8 cellular contexts compared by ENCODE assay signal in genomic region chr16:88706288-88706964, GRCh38. TPM values are rescaled to one million over a fixed set of nuclear protein-coding genes. Genes with fewer than 3 reads are reported as not detected.
DNase-seq lines count a peak whose midpoint lies in the region; ATAC-seq and TF ChIP-seq lines count a peak whose summit lies in the region.

Gene CTU2 (plus strand): TSS chr16:88706503. CDS start chr16:88706531, 28 bp downstream.
A gene with protein sequence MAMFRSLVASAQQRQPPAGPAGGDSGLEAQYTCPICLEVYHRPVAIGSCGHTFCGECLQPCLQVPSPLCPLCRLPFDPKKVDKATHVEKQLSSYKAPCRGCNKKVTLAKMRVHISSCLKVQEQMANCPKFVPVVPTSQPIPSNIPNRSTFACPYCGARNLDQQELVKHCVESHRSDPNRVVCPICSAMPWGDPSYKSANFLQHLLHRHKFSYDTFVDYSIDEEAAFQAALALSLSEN (minus strand): TSS chr16:88706408. CDS start chr16:88706325, 83 bp downstream.

- H3K79me2 ChIP-seq in OCI-LY3 (ENCODE audit: low read length), result peaks cover 79% of the 10 kb centered on the region

- H3K9ac ChIP-seq in OCI-LY3 (ENCODE audit: low read length), result peak within 1 kb of the TSS; percentile 86

- no peaks in the 10 kb centered on the region for H3K27me3 Mint-ChIP-seq in CD4-positive, alpha-beta memory T cell

- peaks cover 50% of the 10 kb centered on the region for H3K4me1 ChIP-seq in CD4-positive, alpha-beta memory T cell (ENCODE audit: insufficient read depth, low read length)
- peaks cover 18% of the 10 kb centered on the region for H3K4me1 ChIP-seq in OCI-LY3 (ENCODE audit: low read length)
- H3K4me1 ChIP-seq in mononuclear cell (ENCODE audit: insufficient read depth, low read length), result peaks cover 51% of the 10 kb centered on the region

- H3K4me3 ChIP-seq in CD4-positive, alpha-beta memory T cell (ENCODE audit: low read length in 2 of 2), result peak within 1 kb of the TSS; percentile 95 to 98
- H3K4me3 ChIP-seq in OCI-LY3 (ENCODE audit: low read length) (peak within 1 kb of the TSS; percentile 93), epithelial cell of esophagus (ENCODE audit: low read length) (peak within 1 kb of the TSS; percentile 96), mononuclear cell (ENCODE audit: low read length) (peak within 1 kb of the TSS; percentile 88)

- H3K4me1 Mint-ChIP-seq in CD4-positive, alpha-beta memory T cell, result peaks cover 20 to 62% (median 39%) of the 10 kb centered on the region in 4 donors

- no peaks in the 10 kb centered on the region for H3K36me3 ChIP-seq in CD4-positive, alpha-beta memory T cell (ENCODE audit: insufficient read depth, low read length)
- H3K36me3 ChIP-seq in OCI-LY3 (replicated peaks; ENCODE audit: low read depth, low read length), result peaks cover 3% of the 10 kb centered on the region

- peak within 1 kb of the TSS; percentile 97 to 99 (median 98) for H3K27ac Mint-ChIP-seq in CD4-positive, alpha-beta memory T cell

- no peaks in the 10 kb centered on the region for H4K20me1 ChIP-seq in OCI-LY3 (ENCODE audit: insufficient read depth, low read length)

- no peaks in the 10 kb centered on the region for H3K27me3 ChIP-seq in CD4-positive, alpha-beta memory T cell (ENCODE audit: insufficient read depth, low read length)
- H3K27me3 ChIP-seq in OCI-LY3 (ENCODE audit: low read depth, low read length) (no peaks in the 10 kb centered on the region), mononuclear cell (ENCODE audit: insufficient read depth, low read length) (no peaks in the 10 kb centered on the region)

- peak within 1 kb of the TSS; percentile 93 to 96 (median 96) for H3K4me3 Mint-ChIP-seq in CD4-positive, alpha-beta memory T cell

- intact Hi-C loops in CD4-positive, alpha-beta memory T cell (cut with micrococcal nuclease), result loop anchor here (1.0 kb wide), 3 partner anchors 20 to 136 kb away; partner anchors contain the start of genes MVD, SNAI3 and ZC3H18

- CTCF ChIA-PET in CD4-positive, alpha-beta memory T cell (lab: Charles Lee; ENCODE audit: partially characterized antibody), result interaction anchor here (0.5 to 1.6 kb wide), 5 partner anchors 14 to 857 kb away, joined by 3 to 8 read pairs (median 3); no protein-coding TSS in a partner anchor

- no peaks in the 10 kb centered on the region for H3K9me3 Mint-ChIP-seq in CD4-positive, alpha-beta memory T cell

- ATAC-seq in GM19438 (IDR thresholded peaks at IDR 0.05; ENCODE audit: low read depth, unreplicated experiment), result peak; percentile 48

- DNase-seq in CD4-positive, alpha-beta memory T cell, result peak; percentile 90 to 94 (median 91)
- DNase-seq in HK-2 (ENCODE audit: unreplicated experiment) (peak; percentile 80), activated T-cell treated with anti-CD3 and anti-CD28 coated beads for 24 hours (ENCODE audit: low read depth) (peak; percentile 90), epithelial cell of esophagus (ENCODE audit: low read depth) (peak; percentile 92)
- DNase-seq in stimulated activated CD8-positive, alpha-beta memory T cell treated with anti-CD3 and anti-CD28 coated beads, Interleukin-2, amount 100 ng/mL, for 48 hours (ENCODE audit: low read depth in 2 of 2), result peak; percentile 90 to 95

- POLR2A ChIA-PET in CD4-positive, alpha-beta memory T cell (lab: Charles Lee; ENCODE audit: partially characterized antibody), result interaction anchor here (0.6 to 9.3 kb wide), 17 partner anchors 13 to 510 kb away, joined by 3 to 249 read pairs (median 7); partner anchors contain the start of genes APRT, IL17C, SNAI3 and ZC3H18

- H3K36me3 Mint-ChIP-seq in CD4-positive, alpha-beta memory T cell, result peaks cover 4 to 29% of the 10 kb centered on the region in 2 donors

- no peak for TF ChIP-seq CTCF in OCI-LY3 (IDR thresholded peaks at IDR 0.05; ENCODE audit: low read depth, low read length)
- TF ChIP-seq CTCF in epithelial cell of esophagus (IDR thresholded peaks at IDR 0.05; ENCODE audit: insufficient read depth, low read depth, low read length, missing control alignments), result no peak

- no peak within 1 kb of the TSS; the same call in 1 of the 2 replicates for H2AFZ ChIP-seq in OCI-LY3 (ENCODE audit: low read depth, low read length)

- H3K4me2 ChIP-seq in OCI-LY3 (ENCODE audit: low read length), result peak within 1 kb of the TSS; percentile 100

- H3K9me3 ChIP-seq in CD4-positive, alpha-beta memory T cell (ENCODE audit: control insufficient read depth in 1 of 2, low read length in 2 of 2), result no peaks in the 10 kb centered on the region
- H3K9me3 ChIP-seq in OCI-LY3 (ENCODE audit: insufficient read depth, low read length), result no peaks in the 10 kb centered on the region
- no peaks in the 10 kb centered on the region for H3K9me3 ChIP-seq in mononuclear cell (ENCODE audit: low read depth, low read length)

- H3K27ac ChIP-seq in CD4-positive, alpha-beta memory T cell (ENCODE audit: low read depth, low read length), result peak within 1 kb of the TSS; percentile 85
- H3K27ac ChIP-seq in OCI-LY3 (ENCODE audit: low read length), result no peak within 1 kb of the TSS; the same call in 1 of the 2 replicates

RNA-seq across cellular contexts. Expression of gene CTU2, which starts in this region (rescaled TPM):
- 10 to 100 TPM; 20.4 to 21.1 TPM for total RNA-seq in CD4-positive, alpha-beta memory T cell
- polyA plus RNA-seq in CD4-positive, alpha-beta memory T cell, result 10 to 100 TPM; 11.5 to 13.6 TPM
- 6.7 TPM for total RNA-seq in mononuclear cell

RNA-seq across cellular contexts. Expression of the second gene that starts in this region (rescaled TPM):
- total RNA-seq in CD4-positive, alpha-beta memory T cell, result 100 to 1,000 TPM; 129 to 137 TPM
- polyA plus RNA-seq in CD4-positive, alpha-beta memory T cell, result 10 to 100 TPM; 90.5 to 92.9 TPM
- total RNA-seq in mononuclear cell, result 130 TPM
